Comparison of ENCODE assay signal across 8 cellular contexts in genomic region chr5:73120222-73121108, GRCh38. TPM values are rescaled to one million over a fixed set of nuclear protein-coding genes. Genes with fewer than 3 reads are reported as not detected.
DNase-seq lines count a peak whose midpoint lies in the region; ATAC-seq and TF ChIP-seq lines count a peak whose summit lies in the region.

Gene TMEM171 (plus strand): TSS chr5:73120575. CDS start chr5:73123374, 2,799 bp downstream.

- H3K4me1 Mint-ChIP-seq in stimulated activated effector memory CD8-positive, alpha-beta T cell treated with anti-CD3 and anti-CD28 coated beads, Interleukin-12 subunit alpha, Interleukin-12 subunit beta, amount 100 ng/mL, for 72 hours: peaks cover 48% of the 10 kb centered on the region

- POLR2A ChIA-PET in AG04450 (lab: Yijun Ruan, JAX): no interaction called here

- peak within 1 kb of the TSS; percentile 80 for H3K27ac Mint-ChIP-seq in stimulated activated effector memory CD8-positive, alpha-beta T cell treated with anti-CD3 and anti-CD28 coated beads, Interleukin-12 subunit alpha, Interleukin-12 subunit beta, amount 100 ng/mL, for 72 hours

- TF ChIP-seq CTCF in AG04450 (IDR thresholded peaks at IDR 0.05; ENCODE audit: low read depth, low read length): no peak
- TF ChIP-seq CTCF in cardiac fibroblast (IDR thresholded peaks at IDR 0.05; ENCODE audit: low read depth, low read length): no peak
- TF ChIP-seq CTCF in GM10266 (IDR thresholded peaks at IDR 0.05; ENCODE audit: control insufficient read depth, insufficient read depth, low read depth, missing control alignments): no peak

- peak within 1 kb of the TSS; percentile 72 for H3K4me3 Mint-ChIP-seq in stimulated activated effector memory CD8-positive, alpha-beta T cell treated with anti-CD3 and anti-CD28 coated beads, Interleukin-12 subunit alpha, Interleukin-12 subunit beta, amount 100 ng/mL, for 72 hours

- H3K27me3 ChIP-seq in AG04450 (ENCODE audit: control insufficient read depth, insufficient read depth, low read length): no peaks in the 10 kb centered on the region
- peaks cover 63% of the 10 kb centered on the region for H3K27me3 ChIP-seq in HUES64 (ENCODE audit: insufficient read depth, low read length)

- H3K27ac ChIP-seq in AG04450 (ENCODE audit: low read depth, low read length): no peak within 1 kb of the TSS
- H3K27ac ChIP-seq in HUES64 (ENCODE audit: low read depth, low read length): no peak within 1 kb of the TSS

- CTCF ChIA-PET in AG04450 (lab: Charles Lee): no interaction called here

- no peaks in the 10 kb centered on the region for H3K36me3 Mint-ChIP-seq in stimulated activated effector memory CD8-positive, alpha-beta T cell treated with anti-CD3 and anti-CD28 coated beads, Interleukin-12 subunit alpha, Interleukin-12 subunit beta, amount 100 ng/mL, for 72 hours

- H3K9ac ChIP-seq in HUES64 (ENCODE audit: low read depth, low read length): peak within 1 kb of the TSS; percentile 23

- H3K4me3 ChIP-seq in AG04450 (ENCODE audit: low read depth, low read length) (peak within 1 kb of the TSS; percentile 75), HUES64 (ENCODE audit: low read length) (peak within 1 kb of the TSS; percentile 64), cardiac fibroblast (replicated peaks in 1 of 2; ENCODE audit: low read depth in 2 of 2, low read length in 2 of 2) (peak within 1 kb of the TSS; percentile 61 to 77)

- WGBS in HUES64: under 1% methylated on average over 94 of the region's 94 CpGs

- DNase-seq in AG04450 (ENCODE audit: low read depth, low spot score) (no peak), cardiac fibroblast (ENCODE audit: low read depth in 2 of 2) (peak; percentile 44 to 61), kidney glomerular epithelial cell (lab: John Stamatoyannopoulos, UW) (peak; percentile 19), GM10266 (ENCODE audit: extremely low spot score) (no peak)
- DNase-seq in stimulated activated effector memory CD8-positive, alpha-beta T cell treated with anti-CD3 and anti-CD28 coated beads, Interleukin-12 subunit alpha, Interleukin-12 subunit beta, amount 100 ng/mL, for 72 hours (ENCODE audit: low spot score in 2 of 2): peak in 1 of 2 donors; percentile 47

- H3K9me3 Mint-ChIP-seq in stimulated activated effector memory CD8-positive, alpha-beta T cell treated with anti-CD3 and anti-CD28 coated beads, Interleukin-12 subunit alpha, Interleukin-12 subunit beta, amount 100 ng/mL, for 72 hours: no peaks in the 10 kb centered on the region

- ATAC-seq in stimulated activated effector memory CD8-positive, alpha-beta T cell treated with anti-CD3 and anti-CD28 coated beads, Interleukin-12 subunit alpha, Interleukin-12 subunit beta, amount 100 ng/mL, for 72 hours: peak; percentile 59
- no peak for ATAC-seq in HG02623 (IDR thresholded peaks at IDR 0.05; ENCODE audit: unreplicated experiment)
- no peak for ATAC-seq in GM18517 (IDR thresholded peaks at IDR 0.05; ENCODE audit: unreplicated experiment)

- H3K36me3 ChIP-seq in HUES64 (ENCODE audit: insufficient read depth, low read length): no peaks in the 10 kb centered on the region

- H3K4me1 ChIP-seq in HUES64 (ENCODE audit: insufficient read depth, low read length): peaks cover 3% of the 10 kb centered on the region; the same call in 1 of the 2 replicates

- no peaks in the 10 kb centered on the region; the same call in 1 of the 2 replicates for H3K9me3 ChIP-seq in AG04450 (ENCODE audit: control insufficient read depth, insufficient read depth, low read length)
- H3K9me3 ChIP-seq in HUES64 (ENCODE audit: insufficient read depth, low read depth, low read length): no peaks in the 10 kb centered on the region

RNA-seq across cellular contexts. Expression of gene TMEM171, which starts in this region (rescaled TPM):
- polyA plus RNA-seq in AG04450 (2011; rRNA removed): 10.6 and 10.9 TPM in 2 replicates
- polyA minus RNA-seq in AG04450 (2011; rRNA and poly(A)+ RNA removed): 4.2 and 6.0 TPM in 2 replicates
- 0.55 TPM for polyA plus RNA-seq in HUES64 (2013, experiment 1 of 2)
- polyA plus RNA-seq in HUES64 (2013, experiment 2 of 2): 0.95 TPM

Comparison
In these comparisons a context has a peak if more than half of its experiments do, and no peak if none do; other contexts are left out.
1. DNase-seq: peak in cardiac fibroblast (2 of 2) and kidney glomerular epithelial cell (single experiment); none in AG04450 (single experiment) and GM10266 (single experiment).
2. Peak in every context shown above with its lines, with median percentiles within 50 percentile points of each other: H3K4me3 ChIP-seq.